ENCODE assay signal across 8 cellular contexts in genomic region chr17:30290696-30291570, GRCh38. TPM values are rescaled to one million over a fixed set of nuclear protein-coding genes. Genes with fewer than 3 reads are reported as not detected.
DNase-seq lines count a peak whose midpoint lies in the region; ATAC-seq and TF ChIP-seq lines count a peak whose summit lies in the region.

No MANE protein-coding gene starts in this region.

- no peak for DNase-seq in HFFc6
- DNase-seq in NCI-H748 treated with DMSO at 0.1 percent for 48 hours (lab: John Stamatoyannopoulos, UW) = peak; percentile 32
- peak; percentile 21 for DNase-seq in activated T-cell treated with anti-CD3 and anti-CD28 coated beads, Interleukin-2, amount 50 U/mL, for 4 hours
- DNase-seq in fibroblast of the aortic adventitia (ENCODE audit: low read depth) = peak; percentile 28
- DNase-seq in uterus = peak; percentile 16 to 25
- DNase-seq in effector CD8-positive, alpha-beta T cell (lab: John Stamatoyannopoulos, UW) = no peak

- H3K27me3 ChIP-seq in neuron (ENCODE audit: insufficient read depth, low read length) (peaks cover 20% of the 10 kb centered on the region), uterus (no peaks in the 10 kb centered on the region)

- H3K4me1 Mint-ChIP-seq in HFFc6 (ENCODE audit: low read depth) = peaks cover 13% of the 10 kb centered on the region
- H3K4me1 Mint-ChIP-seq in activated T-cell treated with anti-CD3 and anti-CD28 coated beads, Interleukin-2, amount 50 U/mL, for 4 hours (ENCODE audit: low read depth) = peaks cover 16% of the 10 kb centered on the region

- ATAC-seq in activated T-cell treated with anti-CD3 and anti-CD28 coated beads, Interleukin-2, amount 50 U/mL, for 4 hours = peak; percentile 69 to 81

- H3K27me3 Mint-ChIP-seq in HFFc6 (ENCODE audit: insufficient read depth) = no peaks in the 10 kb centered on the region; the same call in 1 of the 2 replicates
- H3K27me3 Mint-ChIP-seq in activated T-cell treated with anti-CD3 and anti-CD28 coated beads, Interleukin-2, amount 50 U/mL, for 4 hours (ENCODE audit: low read depth) = no peaks in the 10 kb centered on the region

- peaks cover 5% of the 10 kb centered on the region; the same call in 1 of the 2 replicates for H3K36me3 Mint-ChIP-seq in HFFc6 (ENCODE audit: low read depth)
- peaks cover 18% of the 10 kb centered on the region for H3K36me3 Mint-ChIP-seq in activated T-cell treated with anti-CD3 and anti-CD28 coated beads, Interleukin-2, amount 50 U/mL, for 4 hours (ENCODE audit: insufficient read depth)

- H3K36me3 ChIP-seq in neuron (ENCODE audit: insufficient read depth, low read length) (peaks cover 20% of the 10 kb centered on the region), uterus (no peaks in the 10 kb centered on the region)

- H2AFZ ChIP-seq in neuron (ENCODE audit: low read depth, low read length) = peak overlapping the region; percentile 90

- no peak for TF ChIP-seq POLR2A in uterus (IDR thresholded peaks at IDR 0.05)

- peak overlapping the region; percentile 83 for H3K27ac Mint-ChIP-seq in HFFc6

- TF ChIP-seq CTCF in HFFc6 (IDR thresholded peaks at IDR 0.05) (no peak), fibroblast of the aortic adventitia (IDR thresholded peaks at IDR 0.05; ENCODE audit: insufficient read depth, low read length) (no peak), uterus (IDR thresholded peaks at IDR 0.05) (no peak)

- H3K4me1 ChIP-seq in neuron (ENCODE audit: insufficient read depth, low read length) = peaks cover 14% of the 10 kb centered on the region
- H3K4me1 ChIP-seq in uterus = no peaks in the 10 kb centered on the region

- H3K9me3 ChIP-seq in neuron (ENCODE audit: low read length) = no peaks in the 10 kb centered on the region
- H3K9me3 ChIP-seq in uterus = no peaks in the 10 kb centered on the region

- peak overlapping the region; percentile 98 for H3K4me3 Mint-ChIP-seq in HFFc6
- peak overlapping the region; percentile 95 for H3K4me3 Mint-ChIP-seq in activated T-cell treated with anti-CD3 and anti-CD28 coated beads, Interleukin-2, amount 50 U/mL, for 4 hours

- H3K9me3 Mint-ChIP-seq in HFFc6 = no peaks in the 10 kb centered on the region
- H3K9me3 Mint-ChIP-seq in activated T-cell treated with anti-CD3 and anti-CD28 coated beads, Interleukin-2, amount 50 U/mL, for 4 hours = no peaks in the 10 kb centered on the region

- H3K4me3 ChIP-seq in GM08714 (ENCODE audit: low read length) (peak overlapping the region; percentile 97), fibroblast of the aortic adventitia (ENCODE audit: low read depth, low read length) (peak overlapping the region; percentile 75), neuron (ENCODE audit: low read length) (peak overlapping the region; percentile 67), uterus (peak overlapping the region; percentile 59 to 93)

- intact Hi-C loops in uterus (cut with DNase I; ENCODE audit: low total_unique reads) = no loop called here

- peak overlapping the region; percentile 88 to 91 for H3K27ac ChIP-seq in uterus

RNA-seq across cellular contexts. Expression of gene BLMH, which starts 0.8 kb away (rescaled TPM):
- 10 to 100 TPM; 20.0 to 24.6 (median 22.4) TPM for total RNA-seq in HFFc6 (2021; fragmentation: NEBNext Ultra II Directional; extraction: Animal tissue kit (Norgen Biotek cat#: 25700))
- total RNA-seq in activated T-cell treated with anti-CD3 and anti-CD28 coated beads, Interleukin-2, amount 50 U/mL, for 4 hours = 10 to 100 TPM; 67.5 to 81.8 (median 74.8) TPM
- total RNA-seq in fibroblast of the aortic adventitia (ENCODE audit: low replicate concordance) (30.5 and 35.9 TPM in 2 replicates), uterus (10 to 100 TPM; 13.6 to 68.8 (median 33.3) TPM)

RNA-seq across cellular contexts. Expression of gene TMIGD1, which starts 42.9 kb away (rescaled TPM):
- total RNA-seq in HFFc6 (2021; fragmentation: NEBNext Ultra II Directional; extraction: Animal tissue kit (Norgen Biotek cat#: 25700)) = not detected
- total RNA-seq in activated T-cell treated with anti-CD3 and anti-CD28 coated beads, Interleukin-2, amount 50 U/mL, for 4 hours = not detected
- not detected in 2 replicates for total RNA-seq in fibroblast of the aortic adventitia (ENCODE audit: low replicate concordance)
- total RNA-seq in uterus = not detected

RNA-seq across cellular contexts. Expression of gene SLC6A4, which starts 55.4 kb away (rescaled TPM):
- total RNA-seq in HFFc6 (2021; fragmentation: NEBNext Ultra II Directional; extraction: Animal tissue kit (Norgen Biotek cat#: 25700)) = not detected
- not detected for total RNA-seq in activated T-cell treated with anti-CD3 and anti-CD28 coated beads, Interleukin-2, amount 50 U/mL, for 4 hours
- 0.41 and 23.8 TPM in 2 replicates for total RNA-seq in fibroblast of the aortic adventitia (ENCODE audit: low replicate concordance)
- under 1 TPM in 2 of 4 donors, not detected in 2; 0.30 to 0.90 TPM for total RNA-seq in uterus

Comparison
In these comparisons a context has a peak if more than half of its experiments do, and no peak if none do; other contexts are left out.
1. DNase-seq: peak in NCI-H748 treated with DMSO at 0.1 percent for 48 hours (single experiment), activated T-cell treated with anti-CD3 and anti-CD28 coated beads, Interleukin-2, amount 50 U/mL, for 4 hours (single experiment), fibroblast of the aortic adventitia (single experiment) and uterus (2 of 2); none in HFFc6 (single experiment) and effector CD8-positive, alpha-beta T cell (single experiment).
2. Peak in every context shown above with its lines, with median percentiles within 50 percentile points of each other: H3K4me3 ChIP-seq.